In genomic region chr7:6825236-6826125, GRCh38 we compare ENCODE assay signal across 7 cellular contexts. TPM values are rescaled to one million over a fixed set of nuclear protein-coding genes. Genes with fewer than 3 reads are reported as not detected.
A peak's percentile ranks its signal among the peaks of the same experiment; 100 is the strongest.
DNase-seq lines count a peak whose midpoint lies in the region; ATAC-seq and TF ChIP-seq lines count a peak whose summit lies in the region.
"Not testable (repeated sequence)": the region's sequence is repeated elsewhere in the genome, so short reads cannot be mapped to it uniquely, and the experiment has no call there.

No MANE protein-coding gene starts in this region.

- H3K36me3 Mint-ChIP-seq in activated naive CD8-positive, alpha-beta T cell treated with anti-CD3 and anti-CD28 coated beads, Interleukin-2, amount 10 ng/mL, durations not matched to agents 7 days and 5 days: not testable (repeated sequence)

- H3K9me3 Mint-ChIP-seq in activated naive CD8-positive, alpha-beta T cell treated with anti-CD3 and anti-CD28 coated beads, Interleukin-2, amount 10 ng/mL, durations not matched to agents 7 days and 5 days: not testable (repeated sequence)

- ATAC-seq in GM18505 (IDR thresholded peaks at IDR 0.05; ENCODE audit: unreplicated experiment): peak; percentile 54
- ATAC-seq in GM21717 (IDR thresholded peaks at IDR 0.05; ENCODE audit: unreplicated experiment): peak; percentile 49
- peak; percentile 31 for ATAC-seq in HG03103 (IDR thresholded peaks at IDR 0.05; ENCODE audit: low read depth, unreplicated experiment)
- peak; percentile 60 for ATAC-seq in activated naive CD8-positive, alpha-beta T cell treated with anti-CD3 and anti-CD28 coated beads, Interleukin-2, amount 10 ng/mL, durations not matched to agents 7 days and 5 days (ENCODE audit: low read depth)
- ATAC-seq in gastroesophageal sphincter: peak; percentile 36

- H2AFZ ChIP-seq in OCI-LY7 (ENCODE audit: low read length); neuron (ENCODE audit: low read depth, low read length): not testable (repeated sequence)

- peak overlapping the region; percentile 80 for H3K4me3 Mint-ChIP-seq in activated naive CD8-positive, alpha-beta T cell treated with anti-CD3 and anti-CD28 coated beads, Interleukin-2, amount 10 ng/mL, durations not matched to agents 7 days and 5 days

- TF ChIP-seq EP300 in gastroesophageal sphincter (IDR thresholded peaks at IDR 0.05): not testable (repeated sequence)

- H3K9me3 ChIP-seq in OCI-LY7 (ENCODE audit: low read length); gastroesophageal sphincter; neuron (ENCODE audit: low read length): not testable (repeated sequence)

- BruUV-seq in OCI-LY7 (replicated peaks; lab: Mats Ljungman, UMichigan): not testable (repeated sequence)

- CTCF ChIA-PET in OCI-LY7 (lab: Charles Lee; ENCODE audit: unreplicated experiment): not testable (repeated sequence)

- H3K9me2 ChIP-seq in OCI-LY7 (ENCODE audit: insufficient read depth, low read length): not testable (repeated sequence)

- POLR2A ChIA-PET in OCI-LY7 (lab: Charles Lee); activated naive CD8-positive, alpha-beta T cell treated with anti-CD3 and anti-CD28 coated beads, Interleukin-2, amount 10 ng/mL, durations not matched to agents 7 days and 5 days (lab: Charles Lee): not testable (repeated sequence)

- not testable (repeated sequence) for TF ChIP-seq CTCF in OCI-LY7 (conservative IDR thresholded peaks at IDR 0.05; ENCODE audit: low read length); gastroesophageal sphincter (IDR thresholded peaks at IDR 0.05)

- not testable (repeated sequence) for H3K27me3 ChIP-seq in gastroesophageal sphincter; neuron (ENCODE audit: insufficient read depth, low read length)

- not testable (repeated sequence) for H3K4me1 Mint-ChIP-seq in activated naive CD8-positive, alpha-beta T cell treated with anti-CD3 and anti-CD28 coated beads, Interleukin-2, amount 10 ng/mL, durations not matched to agents 7 days and 5 days

- not testable (repeated sequence) for TF ChIP-seq POLR2A in GM18505 (IDR thresholded peaks at IDR 0.05; ENCODE audit: borderline replicate concordance, extremely low read depth, insufficient read depth, insufficient read length); gastroesophageal sphincter (IDR thresholded peaks at IDR 0.05)

- H3K4me1 ChIP-seq in OCI-LY7 (ENCODE audit: insufficient read depth, low read length, poor library complexity, severe bottlenecking); gastroesophageal sphincter; neuron (ENCODE audit: insufficient read depth, low read length): not testable (repeated sequence)

- H4K20me1 ChIP-seq in OCI-LY7 (ENCODE audit: insufficient read depth, low read length): not testable (repeated sequence)

- H3K36me3 ChIP-seq in OCI-LY7 (ENCODE audit: insufficient read depth, low read length); neuron (ENCODE audit: insufficient read depth, low read length): not testable (repeated sequence)
- H3K36me3 ChIP-seq in gastroesophageal sphincter: peaks cover 0 to 22% of the 10 kb centered on the region in 2 donors

- WGBS in gastroesophageal sphincter (ENCODE audit: low coverage in 1 of 2), 2 donors: no CpG with 5 or more reads among the region's 42 CpGs

- H3K27me3 Mint-ChIP-seq in activated naive CD8-positive, alpha-beta T cell treated with anti-CD3 and anti-CD28 coated beads, Interleukin-2, amount 10 ng/mL, durations not matched to agents 7 days and 5 days: not testable (repeated sequence)

- intact Hi-C loops in OCI-LY7 (cut with micrococcal nuclease; ENCODE audit: unreplicated experiment): not testable (repeated sequence)

- H3K4me3 ChIP-seq in OCI-LY7 (ENCODE audit: low read depth, low read length, poor library complexity, severe bottlenecking): peak overlapping the region; percentile 66
- peak overlapping the region; percentile 59 to 64 for H3K4me3 ChIP-seq in gastroesophageal sphincter
- H3K4me3 ChIP-seq in neuron (ENCODE audit: low read length): peak overlapping the region; percentile 49

- H3K27ac ChIP-seq in OCI-LY7 (ENCODE audit: low read depth, low read length, poor library complexity, severe bottlenecking): not testable (repeated sequence)
- peak overlapping the region in 2 of 4 donors; percentile 67 to 80 for H3K27ac ChIP-seq in gastroesophageal sphincter

- H3K79me2 ChIP-seq in OCI-LY7 (ENCODE audit: insufficient read depth, low read depth, low read length): not testable (repeated sequence)

- H3K27ac Mint-ChIP-seq in activated naive CD8-positive, alpha-beta T cell treated with anti-CD3 and anti-CD28 coated beads, Interleukin-2, amount 10 ng/mL, durations not matched to agents 7 days and 5 days: peak overlapping the region; percentile 37

- DNase-seq in OCI-LY7 (ENCODE audit: low spot score); activated naive CD8-positive, alpha-beta T cell treated with anti-CD3 and anti-CD28 coated beads, Interleukin-2, amount 10 ng/mL, durations not matched to agents 7 days and 5 days: not testable (repeated sequence)

- peak overlapping the region; percentile 42 for H3K4me2 ChIP-seq in OCI-LY7 (ENCODE audit: low read length)

RNA-seq across cellular contexts. Expression of gene CCZ1B, which starts 0.6 kb away (rescaled TPM):
- total RNA-seq in OCI-LY7 (2014; rRNA removed; shearing (Covaris generic)): 20.7 and 32.5 TPM in 2 replicates
- total RNA-seq in OCI-LY7 (2022) (52.0 and 56.3 TPM in 2 replicates), gastroesophageal sphincter (10 to 100 TPM; 21.9 to 49.7 (median 33.9) TPM)
- total RNA-seq in activated naive CD8-positive, alpha-beta T cell treated with anti-CD3 and anti-CD28 coated beads, Interleukin-2, amount 10 ng/mL, durations not matched to agents 7 days and 5 days: 10 to 100 TPM; 64.0 to 87.4 TPM
